ENCODE assay signal across 19 cellular contexts in genomic region chr16:4338125-4338582, GRCh38. TPM values are rescaled to one million over a fixed set of nuclear protein-coding genes. Genes with fewer than 3 reads are reported as not detected.
DNase-seq lines count a peak whose midpoint lies in the region; ATAC-seq and TF ChIP-seq lines count a peak whose summit lies in the region.
"Had no signal": no experiment of that assay in that cellular context is flagged by ENCODE, and none has a peak within 500 bp of the region (broad histone marks: within the 10 kb centered on the region; RNA-seq: fewer than 3 reads in every experiment).

No MANE protein-coding gene starts in this region.

- H3K4me1 Mint-ChIP-seq in H9, result no peaks in the 10 kb centered on the region
- H3K4me1 Mint-ChIP-seq in activated CD4-positive, alpha-beta T cell treated with anti-CD3 and anti-CD28 coated beads, Interleukin-2, amount 10 ng/mL, durations not matched to agents 7 days and 5 days, result no peaks in the 10 kb centered on the region
- H3K4me1 Mint-ChIP-seq: natural killer cell had no signal

- H3K14ac ChIP-seq in H9 (ENCODE audit: insufficient read depth, low read length), result no peak overlapping the region

- no peak overlapping the region for H2BK5ac ChIP-seq in H9 (ENCODE audit: insufficient read length, low read length)

- no peak overlapping the region for H4K5ac ChIP-seq in H9 (ENCODE audit: insufficient read length, low read depth, low read length)

- no peak overlapping the region for H2BK12ac ChIP-seq in H9 (ENCODE audit: insufficient read length, low read depth, low read length)

- no peak overlapping the region for H4K8ac ChIP-seq in H9 (replicated peaks; ENCODE audit: insufficient read length, low read depth, low read length)

- H2BK120ac ChIP-seq in H9 (ENCODE audit: low read depth, low read length, poor library complexity, severe bottlenecking), result no peak overlapping the region

- in situ Hi-C loops in brain microvascular endothelial cell (cut with HindIII; ENCODE audit: low pct_ligation_motif_present, low sequenced_read_pairs) (no loop called here), GM13977 (cut with MboI; ENCODE audit: low pct_unique_long_range_greater_than_20kb, low sequenced_read_pairs, unreplicated experiment) (no loop called here)

- no peak overlapping the region for H3T11ph ChIP-seq in H9 (ENCODE audit: low read length)

- no peaks in the 10 kb centered on the region for H3K9me3 Mint-ChIP-seq in H9
- no peaks in the 10 kb centered on the region for H3K9me3 Mint-ChIP-seq in activated CD4-positive, alpha-beta T cell treated with anti-CD3 and anti-CD28 coated beads, Interleukin-2, amount 10 ng/mL, durations not matched to agents 7 days and 5 days
- H3K9me3 Mint-ChIP-seq: activated T-cell treated with anti-CD3 and anti-CD28 coated beads, Interleukin-2, amount 50 U/mL, for 72 hours; mesothelial cell of epicardium; natural killer cell had no signal

- ATAC-seq in omental fat pad (ENCODE audit: low FRiP score), result peak; percentile 7
- ATAC-seq in HG02973 (IDR thresholded peaks at IDR 0.05; ENCODE audit: unreplicated experiment), result no peak
- ATAC-seq: activated T-cell treated with anti-CD3 and anti-CD28 coated beads, Interleukin-2, amount 50 U/mL, for 72 hours; natural killer cell had no signal

- no CpG with 5 or more reads among the region's 12 CpGs for WGBS in H9 (ENCODE audit: extremely low coverage, insufficient read length, low lambda C conversion rate)

- H3K36me3 ChIP-seq in BLaER1 (peaks cover 96% of the 10 kb centered on the region), brain microvascular endothelial cell (replicated peaks) (peaks cover 30% of the 10 kb centered on the region)

- H3K4me3 ChIP-seq in BLaER1, result no peak overlapping the region
- no peak overlapping the region for H3K4me3 ChIP-seq in brain microvascular endothelial cell (ENCODE audit: low read depth, low read length)
- H3K4me3 ChIP-seq: tibial artery had no signal

- H2AFZ ChIP-seq in H9 (ENCODE audit: low read length), result no peak overlapping the region
- H2AFZ ChIP-seq: parathyroid adenoma had no signal

- H3K56ac ChIP-seq in H9 (ENCODE audit: insufficient read length, low read depth, low read length), result no peak overlapping the region

- no peak overlapping the region for H3K23ac ChIP-seq in H9 (ENCODE audit: insufficient read length, low read depth, low read length)

- 0 out of 2 replicates have a peak overlapping the region, but pooled peaks have one; percentile 24 for H2BK15ac ChIP-seq in H9 (ENCODE audit: low read depth, low read length)

- no peaks in the 10 kb centered on the region for H3K27me3 ChIP-seq in BLaER1
- H3K27me3 ChIP-seq in H9 (ENCODE audit: insufficient read depth, low read length), result no peaks in the 10 kb centered on the region
- H3K27me3 ChIP-seq in brain microvascular endothelial cell (replicated peaks), result no peaks in the 10 kb centered on the region
- H3K27me3 ChIP-seq: tibial artery had no signal

- DNase-seq in H9 (no peak), brain microvascular endothelial cell (no peak), omental fat pad (ENCODE audit: low spot score) (no peak), GOT3 (lab: John Stamatoyannopoulos, UW) (no peak), GM13977 (ENCODE audit: low spot score) (no peak)
- no peak for DNase-seq in activated CD4-positive, alpha-beta T cell treated with anti-CD3 and anti-CD28 coated beads, Interleukin-2, amount 10 ng/mL, durations not matched to agents 7 days and 5 days
- DNase-seq: activated naive CD4-positive, alpha-beta T cell treated with anti-CD3 and anti-CD28 coated beads, Interleukin-2, amount 50 U/mL, for 16 hours; activated T-cell treated with anti-CD3 and anti-CD28 coated beads, Interleukin-2, amount 50 U/mL, for 72 hours; effector memory CD4-positive, alpha-beta T cell; Karpas-422; natural killer cell; NCI-H1092; NCI-H524 treated with DMSO at 0.1 percent for 48 hours; stimulated activated naive CD4-positive, alpha-beta T cell; tibial artery had no signal

- H3K79me1 ChIP-seq in H9 (ENCODE audit: insufficient read depth, low read depth, low read length, poor library complexity, severe bottlenecking), result no peaks in the 10 kb centered on the region

- POLR2A ChIA-PET in activated CD4-positive, alpha-beta T cell treated with anti-CD3 and anti-CD28 coated beads, Interleukin-2, amount 10 ng/mL, durations not matched to agents 7 days and 5 days (lab: Charles Lee), result no interaction called here

- H3K4me1 ChIP-seq in BLaER1, result peaks cover 46% of the 10 kb centered on the region
- H3K4me1 ChIP-seq in H9 (ENCODE audit: insufficient read depth, low read length), result no peaks in the 10 kb centered on the region
- H3K4me1 ChIP-seq: parathyroid adenoma had no signal

- no peak overlapping the region for H3K4me2 ChIP-seq in BLaER1
- H3K4me2 ChIP-seq in H9 (ENCODE audit: insufficient read depth, insufficient read length, low read length), result no peak overlapping the region

- H2BK20ac ChIP-seq in H9 (ENCODE audit: low read depth, low read length, poor library complexity, severe bottlenecking), result no peak overlapping the region

- H3K23me2 ChIP-seq in H9 (ENCODE audit: insufficient read length, low read depth, low read length, poor library complexity, severe bottlenecking), result no peaks in the 10 kb centered on the region

- no peak overlapping the region for H3K27ac Mint-ChIP-seq in H9
- H3K27ac Mint-ChIP-seq in activated CD4-positive, alpha-beta T cell treated with anti-CD3 and anti-CD28 coated beads, Interleukin-2, amount 10 ng/mL, durations not matched to agents 7 days and 5 days, result no peak overlapping the region
- H3K27ac Mint-ChIP-seq: activated T-cell treated with anti-CD3 and anti-CD28 coated beads, Interleukin-2, amount 50 U/mL, for 72 hours; natural killer cell had no signal

- no peaks in the 10 kb centered on the region for H3K79me2 ChIP-seq in H9 (ENCODE audit: insufficient read depth, low read length)

- no peaks in the 10 kb centered on the region for H3K9me3 ChIP-seq in BLaER1
- H3K9me3 ChIP-seq in H9 (ENCODE audit: control insufficient read depth, low read depth, low read length), result no peaks in the 10 kb centered on the region
- H3K9me3 ChIP-seq: tibial artery had no signal

- H3K9ac ChIP-seq in BLaER1 (peak overlapping the region; percentile 36; the same call in 1 of the 2 replicates), H9 (ENCODE audit: extremely low read depth, insufficient read length, low read length) (no peak overlapping the region)
- H3K9ac ChIP-seq: parathyroid adenoma had no signal

- H3K27me3 Mint-ChIP-seq in H9 (ENCODE audit: low read depth), result no peaks in the 10 kb centered on the region
- no peaks in the 10 kb centered on the region for H3K27me3 Mint-ChIP-seq in activated CD4-positive, alpha-beta T cell treated with anti-CD3 and anti-CD28 coated beads, Interleukin-2, amount 10 ng/mL, durations not matched to agents 7 days and 5 days

- CTCF ChIA-PET in activated CD4-positive, alpha-beta T cell treated with anti-CD3 and anti-CD28 coated beads, Interleukin-2, amount 10 ng/mL, durations not matched to agents 7 days and 5 days (lab: Charles Lee), result interaction anchor here (0.9 kb wide), 1 partner anchor 10 kb away, joined by 6 read pairs; no protein-coding TSS in a partner anchor

- H3K4ac ChIP-seq in H9 (ENCODE audit: low read depth, low read length), result no peak overlapping the region

- no peak overlapping the region for H3K18ac ChIP-seq in H9 (ENCODE audit: insufficient read length, low read depth, low read length)

- no peak overlapping the region for H2AK5ac ChIP-seq in H9 (ENCODE audit: insufficient read length, low read length)

- no peak for TF ChIP-seq CTCF in H9 (conservative IDR thresholded peaks at IDR 0.05)
- TF ChIP-seq CTCF in brain microvascular endothelial cell (IDR thresholded peaks at IDR 0.05; ENCODE audit: low read depth, low read length, missing control alignments), result peak; percentile 16
- TF ChIP-seq CTCF in omental fat pad (IDR thresholded peaks at IDR 0.05), result no peak
- TF ChIP-seq CTCF in GM13977 (IDR thresholded peaks at IDR 0.05; ENCODE audit: extremely low read depth, insufficient read depth, missing control alignments), result no peak

- H4K20me1 ChIP-seq in BLaER1 (peaks cover 88% of the 10 kb centered on the region), H9 (ENCODE audit: control insufficient read depth, insufficient read depth, insufficient read length) (no peaks in the 10 kb centered on the region)

- H3K36me3 Mint-ChIP-seq in H9 (ENCODE audit: insufficient read depth in 1 of 3, low read depth in 3 of 3), result peaks cover 7 to 26% (median 15%) of the 10 kb centered on the region in 3 experiments; a peak in 6 of 7 replicates
- no peaks in the 10 kb centered on the region for H3K36me3 Mint-ChIP-seq in activated CD4-positive, alpha-beta T cell treated with anti-CD3 and anti-CD28 coated beads, Interleukin-2, amount 10 ng/mL, durations not matched to agents 7 days and 5 days (ENCODE audit: low read depth)
- H3K36me3 Mint-ChIP-seq: natural killer cell had no signal

- H3K4me3 Mint-ChIP-seq in H9, result no peak overlapping the region
- no peak overlapping the region for H3K4me3 Mint-ChIP-seq in activated CD4-positive, alpha-beta T cell treated with anti-CD3 and anti-CD28 coated beads, Interleukin-2, amount 10 ng/mL, durations not matched to agents 7 days and 5 days
- H3K4me3 Mint-ChIP-seq: activated T-cell treated with anti-CD3 and anti-CD28 coated beads, Interleukin-2, amount 50 U/mL, for 72 hours; mesothelial cell of epicardium; natural killer cell had no signal

- no peak overlapping the region for H4K91ac ChIP-seq in H9 (ENCODE audit: insufficient read length, low read depth, low read length)

- H3K27ac ChIP-seq in BLaER1 (peak overlapping the region; percentile 19), H9 (ENCODE audit: insufficient read length, low read depth, low read length) (no peak overlapping the region), brain microvascular endothelial cell (no peak overlapping the region)
- H3K27ac ChIP-seq: parathyroid adenoma had no signal

RNA-seq across cellular contexts. Expression of gene PAM16, which starts 13.0 kb away (rescaled TPM):
- 80.4 and 81.8 TPM in 2 replicates for total RNA-seq in H9 (2021)
- total RNA-seq in omental fat pad, result 10 to 100 TPM; 32.7 to 53.9 (median 41.8) TPM
- 10 to 100 TPM; 35.1 to 39.3 TPM for total RNA-seq in activated CD4-positive, alpha-beta T cell treated with anti-CD3 and anti-CD28 coated beads, Interleukin-2, amount 10 ng/mL, durations not matched to agents 7 days and 5 days

RNA-seq across cellular contexts. Expression of gene GLIS2, which starts 22.3 kb away (rescaled TPM):
- total RNA-seq in H9 (2021), result 14.3 and 14.9 TPM in 2 replicates
- total RNA-seq in omental fat pad, result 1 to 10 TPM; 1.9 to 4.9 (median 3.0) TPM
- total RNA-seq in activated CD4-positive, alpha-beta T cell treated with anti-CD3 and anti-CD28 coated beads, Interleukin-2, amount 10 ng/mL, durations not matched to agents 7 days and 5 days, result under 1 TPM; 0.12 to 0.17 TPM

RNA-seq across cellular contexts. Expression of gene VASN, which starts 33.5 kb away (rescaled TPM):
- total RNA-seq in H9 (2021) (10.8 and 11.0 TPM in 2 replicates), omental fat pad (10 to 100 TPM; 10.8 to 40.0 (median 25.8) TPM)
- not detected for total RNA-seq in activated CD4-positive, alpha-beta T cell treated with anti-CD3 and anti-CD28 coated beads, Interleukin-2, amount 10 ng/mL, durations not matched to agents 7 days and 5 days
- total RNA-seq: activated T-cell treated with anti-CD3 and anti-CD28 coated beads, Interleukin-2, amount 50 U/mL, for 72 hours had no signal

Comparison
In these comparisons a context has a peak if more than half of its experiments do, and no peak if none do; other contexts are left out.
1. RNA of gene VASN, which starts 33.5 kb away (total RNA-seq): 10.8 to 40.0 TPM in omental fat pad and 10.8 to 11.0 TPM in H9; not detected in activated CD4-positive, alpha-beta T cell treated with anti-CD3 and anti-CD28 coated beads, Interleukin-2, amount 10 ng/mL, durations not matched to agents 7 days and 5 days; every median in the first group is over 10 times any median in the second.